9 cellular contexts compared by ENCODE assay signal in genomic region chr11:67621928-67622327, GRCh38. TPM values are rescaled to one million over a fixed set of nuclear protein-coding genes. Genes with fewer than 3 reads are reported as not detected.
"Had no signal": no experiment of that assay in that cellular context is flagged by ENCODE, and none has a peak within 500 bp of the region (broad histone marks: within the 10 kb centered on the region; RNA-seq: fewer than 3 reads in every experiment).

No MANE protein-coding gene starts in this region.

RNA-seq across cellular contexts. Expression of gene TBX10, which starts 17.6 kb away (rescaled TPM):
- total RNA-seq: activated CD8-positive, alpha-beta T cell treated with anti-CD3 and anti-CD28 coated beads for 36 hours; activated naive CD8-positive, alpha-beta T cell treated with anti-CD3 and anti-CD28 coated beads for 36 hours; activated T-cell treated with anti-CD3 and anti-CD28 coated beads, Interleukin-2, amount 50 U/mL, for 72 hours; activated T-helper 2 cell treated with anti-CD3 and anti-CD28 coated beads, Interferon-gamma antibody, Interleukin-2, Interleukin-4, amounts not matched to agents 10 μg/mL and 5 μg/mL and 100 μg/mL, durations not matched to agents 14 hours and 24 hours and 36 hours; breast epithelium; SJCRH30; T-helper 2 cell treated with Interferon-gamma antibody and Interleukin-4, amounts not matched to agents 100 ng/mL and 5 ng/mL, for 36 hours had no signal
- polyA plus RNA-seq: SK-N-SH had no signal

RNA-seq across cellular contexts. Expression of gene ACY3, which starts 28.6 kb away (rescaled TPM):
- total RNA-seq: Right ventricle myocardium superior had no signal
- polyA plus RNA-seq: SK-N-SH had no signal
